8 cellular contexts compared by ENCODE assay signal in the genomic region with DNA sequence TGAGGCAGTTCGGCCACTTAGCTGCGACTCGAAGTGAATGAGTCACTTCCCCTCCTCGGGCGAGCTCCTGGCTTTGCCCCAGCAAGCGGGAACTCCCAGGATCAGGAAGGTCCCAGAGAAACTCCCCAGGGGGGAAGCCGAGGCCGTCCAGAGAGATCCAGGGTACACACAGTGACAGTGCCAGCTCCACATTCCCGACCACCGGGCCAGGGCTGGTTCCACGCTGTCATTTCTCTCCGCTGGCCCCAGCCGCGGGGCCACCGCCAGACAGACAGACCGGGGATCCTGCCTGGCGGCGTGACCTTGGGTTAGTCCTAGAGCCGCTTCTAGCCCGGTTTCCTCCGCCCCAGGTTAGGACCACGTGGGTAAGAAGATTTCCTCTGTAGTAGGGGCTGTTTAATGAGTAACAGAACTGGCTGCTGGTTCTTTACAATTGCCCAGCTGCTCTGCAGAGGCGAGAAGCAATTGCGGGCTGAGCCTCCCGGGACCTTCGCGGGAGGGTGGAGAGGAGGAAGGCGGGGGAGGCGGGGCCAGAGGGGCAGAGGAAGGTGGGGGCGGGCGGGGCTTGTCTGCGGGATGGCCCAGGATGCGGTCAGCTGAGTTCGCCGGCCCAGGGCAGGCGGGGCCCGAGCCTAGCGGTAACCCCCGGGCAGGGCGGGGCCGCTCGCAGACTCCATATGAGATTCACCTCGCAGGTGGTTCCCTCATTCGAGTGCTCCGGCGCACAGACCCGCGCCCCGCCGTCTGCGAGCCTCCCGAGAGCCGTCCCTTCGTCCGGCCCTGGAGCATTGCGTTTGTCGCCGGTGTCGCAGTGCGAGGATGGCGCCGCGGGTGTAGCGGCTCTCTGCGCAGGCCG. TPM values are rescaled to one million over a fixed set of nuclear protein-coding genes. Genes with fewer than 3 reads are reported as not detected.
DNase-seq lines count a peak whose midpoint lies in the region; ATAC-seq, FAIRE-seq and TF ChIP-seq lines count a peak whose summit lies in the region.

Gene UPP1 (plus strand): TSS at position 707 of the 856 bp plus-strand sequence. CDS start 5,519 bp downstream, outside the sequence.

- peak; percentile 67 for FAIRE-seq in G401.6 (lab: Jason Lieb, UNC)
- peak; percentile 45 for FAIRE-seq in H54 (lab: Jason Lieb, UNC)

- POLR2A ChIA-PET in activated naive CD8-positive, alpha-beta T cell treated with anti-CD3 and anti-CD28 coated beads, Interleukin-2, amount 10 ng/mL, durations not matched to agents 7 days and 5 days (lab: Charles Lee): interaction anchor here (0.9 to 2.4 kb wide), 6 partner anchors 9 to 97 kb away, joined by 3 to 15 read pairs (median 5); no protein-coding TSS in a partner anchor

- peak within 1 kb of the TSS; percentile 82 for H3K4me3 Mint-ChIP-seq in activated naive CD8-positive, alpha-beta T cell treated with anti-CD3 and anti-CD28 coated beads, Interleukin-2, amount 10 ng/mL, durations not matched to agents 7 days and 5 days

- TF ChIP-seq EP300 in transverse colon (IDR thresholded peaks at IDR 0.05; ENCODE audit: low read depth): no peak

- TF ChIP-seq POLR2A in H54 (IDR thresholded peaks at IDR 0.05; ENCODE audit: low read depth, low read length) (peak; percentile 79), transverse colon (IDR thresholded peaks at IDR 0.05) (peak; percentile 88)

- no peaks in the 10 kb centered on the region for H3K27me3 Mint-ChIP-seq in activated naive CD8-positive, alpha-beta T cell treated with anti-CD3 and anti-CD28 coated beads, Interleukin-2, amount 10 ng/mL, durations not matched to agents 7 days and 5 days

- intact Hi-C loops in Right ventricle myocardium inferior (cut with DNase I) (loop anchor here (2.0 to 5.0 kb wide), 3 partner anchors 54 to 111 kb away; partner anchors contain the start of genes C7orf57 and HUS1), transverse colon (cut with DNase I; ENCODE audit: low total_unique reads) (no loop called here)

- peak; percentile 90 for DNase-seq in H54 (ENCODE audit: insufficient read length, low spot score)
- peak; percentile 98 for DNase-seq in LoVo (ENCODE audit: low spot score)
- peak; percentile 92 for DNase-seq in activated naive CD8-positive, alpha-beta T cell treated with anti-CD3 and anti-CD28 coated beads, Interleukin-2, amount 10 ng/mL, durations not matched to agents 7 days and 5 days
- peak; percentile 98 for DNase-seq in Right ventricle myocardium inferior (ENCODE audit: missing footprints)
- DNase-seq in trophoblast cell: peak; percentile 96 to 97
- DNase-seq in transverse colon: peak; percentile 97

- peak within 1 kb of the TSS; percentile 94 for H3K27ac Mint-ChIP-seq in activated naive CD8-positive, alpha-beta T cell treated with anti-CD3 and anti-CD28 coated beads, Interleukin-2, amount 10 ng/mL, durations not matched to agents 7 days and 5 days

- H3K27me3 ChIP-seq in SU-DHL-6 (ENCODE audit: low read length): no peaks in the 10 kb centered on the region
- H3K27me3 ChIP-seq in trophoblast cell (ENCODE audit: insufficient read depth, low read length): no peaks in the 10 kb centered on the region
- H3K27me3 ChIP-seq in transverse colon: no peaks in the 10 kb centered on the region

- peak within 1 kb of the TSS; percentile 74 for H3K4me2 ChIP-seq in SU-DHL-6 (ENCODE audit: low read depth, low read length, poor library complexity, severe bottlenecking)
- H3K4me2 ChIP-seq in trophoblast cell (ENCODE audit: low read length): peak within 1 kb of the TSS; percentile 89

- peak within 1 kb of the TSS; percentile 69 for H4K8ac ChIP-seq in trophoblast cell (ENCODE audit: low read depth, low read length)

- H3K9me3 ChIP-seq in SU-DHL-6 (ENCODE audit: insufficient read depth, low read length) (no peaks in the 10 kb centered on the region), trophoblast cell (ENCODE audit: insufficient read depth, low read depth, low read length) (no peaks in the 10 kb centered on the region), transverse colon (no peaks in the 10 kb centered on the region)

- H3K9ac ChIP-seq in SU-DHL-6 (ENCODE audit: low read length): peak within 1 kb of the TSS; percentile 61
- peak within 1 kb of the TSS; percentile 86 for H3K9ac ChIP-seq in trophoblast cell (ENCODE audit: low read length)

- H3K4me3 ChIP-seq in SU-DHL-6 (ENCODE audit: insufficient read depth, low read length, poor library complexity, severe bottlenecking): peak within 1 kb of the TSS; percentile 56
- H3K4me3 ChIP-seq in trophoblast cell (ENCODE audit: low read depth, low read length): peak within 1 kb of the TSS; percentile 93
- peak within 1 kb of the TSS; percentile 69 to 85 (median 83) for H3K4me3 ChIP-seq in transverse colon

- no peaks in the 10 kb centered on the region for H4K20me1 ChIP-seq in SU-DHL-6 (ENCODE audit: low read depth, low read length)

- ATAC-seq in activated naive CD8-positive, alpha-beta T cell treated with anti-CD3 and anti-CD28 coated beads, Interleukin-2, amount 10 ng/mL, durations not matched to agents 7 days and 5 days (ENCODE audit: low read depth): peak; percentile 82
- peak; percentile 96 for ATAC-seq in Right ventricle myocardium inferior

- no peak within 1 kb of the TSS for H3K23ac ChIP-seq in trophoblast cell (ENCODE audit: low read length)

- TF ChIP-seq CTCF in SU-DHL-6 (IDR thresholded peaks at IDR 0.05; ENCODE audit: insufficient read depth, low read length, poor library complexity, severe bottlenecking) (no peak), transverse colon (IDR thresholded peaks at IDR 0.05) (no peak)

- H3K36me3 ChIP-seq in SU-DHL-6 (ENCODE audit: low read length) (no peaks in the 10 kb centered on the region), trophoblast cell (ENCODE audit: control insufficient read depth in 1 of 2, insufficient read depth in 2 of 2, low read length in 2 of 2) (peaks cover 19 to 21% of the 10 kb centered on the region in 2 experiments), transverse colon (peaks cover 0 to 17% (median 4%) of the 10 kb centered on the region in 4 donors)

- H4K12ac ChIP-seq in trophoblast cell (ENCODE audit: low read depth, low read length): peak within 1 kb of the TSS; percentile 27

- H2BK5ac ChIP-seq in trophoblast cell (ENCODE audit: low read depth, low read length, poor library complexity): peak within 1 kb of the TSS; percentile 98

- H2BK12ac ChIP-seq in trophoblast cell (ENCODE audit: low read length): peak within 1 kb of the TSS; percentile 78

- no peak within 1 kb of the TSS for H2AK5ac ChIP-seq in trophoblast cell (ENCODE audit: low read length)

- peaks cover 28 to 31% of the 10 kb centered on the region in 2 experiments for H3K4me1 ChIP-seq in trophoblast cell (ENCODE audit: control insufficient read depth in 1 of 2, insufficient read depth in 2 of 2, low read length in 2 of 2)
- peaks cover 7 to 55% (median 25%) of the 10 kb centered on the region in 4 donors for H3K4me1 ChIP-seq in transverse colon

- in situ Hi-C loops in transverse colon (cut with MboI; ENCODE audit: low pct_ligation_motif_present in 1 of 4, low pct_unique_long_range_greater_than_20kb in 1 of 4, low sequenced_read_pairs in 3 of 4): no loop called here

- H2BK120ac ChIP-seq in trophoblast cell (ENCODE audit: insufficient read depth, low read length, poor library complexity): peak within 1 kb of the TSS; percentile 82

- H3K9me3 Mint-ChIP-seq in activated naive CD8-positive, alpha-beta T cell treated with anti-CD3 and anti-CD28 coated beads, Interleukin-2, amount 10 ng/mL, durations not matched to agents 7 days and 5 days: no peaks in the 10 kb centered on the region

- H3K79me2 ChIP-seq in SU-DHL-6 (ENCODE audit: insufficient read depth, low read length) (no peaks in the 10 kb centered on the region), trophoblast cell (ENCODE audit: control insufficient read depth, insufficient read depth, low read length, poor library complexity) (peaks cover 15% of the 10 kb centered on the region)

- H3K79me1 ChIP-seq in trophoblast cell (ENCODE audit: low read length): peaks cover 47% of the 10 kb centered on the region

- H4K91ac ChIP-seq in trophoblast cell (ENCODE audit: low read depth, low read length): peak within 1 kb of the TSS; percentile 72

- WGBS in trophoblast cell (ENCODE audit: extremely low coverage, insufficient coverage, insufficient read length): no CpG with 5 or more reads among the region's 66 CpGs
- WGBS in transverse colon (ENCODE audit: low coverage in 1 of 2), 2 donors: 0% methylated on average over 63 of the region's 66 CpGs; no CpG with 5 or more reads in 1 of the 2 donors

- H2AFZ ChIP-seq in SU-DHL-6 (ENCODE audit: low read depth, low read length, severe bottlenecking): peak within 1 kb of the TSS; percentile 87
- peak within 1 kb of the TSS; percentile 55 for H2AFZ ChIP-seq in trophoblast cell (ENCODE audit: insufficient read depth, low read length, poor library complexity)

- no peaks in the 10 kb centered on the region for H3K9me2 ChIP-seq in SU-DHL-6 (replicated peaks; ENCODE audit: insufficient read depth, low read length)

- H3K4me1 Mint-ChIP-seq in activated naive CD8-positive, alpha-beta T cell treated with anti-CD3 and anti-CD28 coated beads, Interleukin-2, amount 10 ng/mL, durations not matched to agents 7 days and 5 days: peaks cover 53% of the 10 kb centered on the region

- H3K4ac ChIP-seq in trophoblast cell (ENCODE audit: low read depth, low read length): peak within 1 kb of the TSS; percentile 81

- H3K14ac ChIP-seq in trophoblast cell (ENCODE audit: low read length): peak within 1 kb of the TSS; percentile 92

- H3K27ac ChIP-seq in SU-DHL-6 (ENCODE audit: low read depth, low read length): peak within 1 kb of the TSS; percentile 39
- peak within 1 kb of the TSS; percentile 98 for H3K27ac ChIP-seq in trophoblast cell (ENCODE audit: low read depth, low read length)
- H3K27ac ChIP-seq in transverse colon: peak within 1 kb of the TSS; percentile 94 to 97 (median 95)

- H3K18ac ChIP-seq in trophoblast cell (ENCODE audit: low read length): peak within 1 kb of the TSS; percentile 89

- peaks cover 20% of the 10 kb centered on the region for H3K36me3 Mint-ChIP-seq in activated naive CD8-positive, alpha-beta T cell treated with anti-CD3 and anti-CD28 coated beads, Interleukin-2, amount 10 ng/mL, durations not matched to agents 7 days and 5 days

- peaks cover 11% of the 10 kb centered on the region; the same call in 1 of the 2 replicates for H3F3A ChIP-seq in SU-DHL-6 (ENCODE audit: insufficient read depth)

RNA-seq across cellular contexts. Expression of gene UPP1, which starts in this region (rescaled TPM):
- 10 to 100 TPM; 50.4 to 55.1 TPM for total RNA-seq in activated naive CD8-positive, alpha-beta T cell treated with anti-CD3 and anti-CD28 coated beads, Interleukin-2, amount 10 ng/mL, durations not matched to agents 7 days and 5 days
- total RNA-seq in Right ventricle myocardium inferior: 20.9 TPM
- 106 and 107 TPM in 2 replicates for polyA plus RNA-seq in trophoblast cell (2013)
- 10 to 100 TPM; 31.3 to 46.8 (median 39.3) TPM for total RNA-seq in transverse colon

Comparison
In these comparisons a context has a peak if more than half of its experiments do, and no peak if none do; other contexts are left out.
1. Peak in every context shown above with its lines: DNase-seq, ATAC-seq, H3K4me3 ChIP-seq and H3K27ac ChIP-seq.
2. H3K27ac ChIP-seq: peak in every context shown above with its lines; median percentile 98 in trophoblast cell; 95 in transverse colon; 39 in SU-DHL-6.